In genomic region chr10:115063702-115064479, GRCh38 we compare ENCODE assay signal across 19 cellular contexts.
DNase-seq lines count a peak whose midpoint lies in the region; ATAC-seq and TF ChIP-seq lines count a peak whose summit lies in the region.
"Had no signal": no experiment of that assay in that cellular context is flagged by ENCODE, and none has a peak within 500 bp of the region (broad histone marks: within the 10 kb centered on the region; RNA-seq: fewer than 3 reads in every experiment).

No MANE protein-coding gene starts in this region.

- no peak overlapping the region for H3K4me3 ChIP-seq in fibroblast of mammary gland (ENCODE audit: control insufficient read depth, low read depth, low read length)
- H3K4me3 ChIP-seq: left lung, mucosa of descending colon, prostate gland had no signal

- DNase-seq in NCI-H1436 treated with DMSO at 0.1 percent for 48 hours (lab: John Stamatoyannopoulos, UW): peak; percentile 52
- no peak for DNase-seq in NCI-H1436 (lab: John Stamatoyannopoulos, UW)
- DNase-seq in NCI-H69 (lab: John Stamatoyannopoulos, UW): peak; percentile 12
- DNase-seq in fibroblast of mammary gland (ENCODE audit: low read depth): peak; percentile 63
- peak; percentile 5 for DNase-seq in stromal cell of bone marrow (ENCODE audit: low read depth)
- DNase-seq in Ammon's horn (ENCODE audit: low spot score): no peak
- DNase-seq in GM10266 (ENCODE audit: extremely low spot score): no peak
- DNase-seq: activated CD4-positive, alpha-beta T cell treated with anti-CD3 and anti-CD28 coated beads for 1 hour; CD8-positive, alpha-beta T cell; DMS79 treated with DMSO at 0.1 percent for 48 hours; left lung; mucosa of descending colon; NCI-H187 treated with DMSO at 0.1 percent for 48 hours; NCI-H446; RPMI8226; stimulated activated CD4-positive, alpha-beta T cell treated with anti-CD3 and anti-CD28 coated beads, Interleukin-4, amount 100 ng/mL, for 24 hours had no signal

- TF ChIP-seq CTCF in fibroblast of mammary gland (conservative IDR thresholded peaks at IDR 0.05; ENCODE audit: control insufficient read depth, insufficient read depth, low read depth, low read length): no peak
- no peak for TF ChIP-seq CTCF in GM10266 (IDR thresholded peaks at IDR 0.05; ENCODE audit: control insufficient read depth, insufficient read depth, low read depth, missing control alignments)

- ATAC-seq in GM21515 (IDR thresholded peaks at IDR 0.05; ENCODE audit: unreplicated experiment): no peak
- ATAC-seq: activated naive CD4-positive, alpha-beta T cell treated with anti-CD3 and anti-CD28 coated beads, Interleukin-2, amount 50 U/mL, for 72 hours; CD8-positive, alpha-beta T cell; left lung; mucosa of descending colon had no signal

Comparison
In these comparisons a context has a peak if more than half of its experiments do, and no peak if none do; other contexts are left out.
1. DNase-seq: peak in NCI-H1436 treated with DMSO at 0.1 percent for 48 hours (single experiment), NCI-H69 (single experiment), fibroblast of mammary gland (single experiment) and stromal cell of bone marrow (single experiment); none in NCI-H1436 (single experiment), Ammon's horn (single experiment) and GM10266 (single experiment).